In the genomic region with DNA sequence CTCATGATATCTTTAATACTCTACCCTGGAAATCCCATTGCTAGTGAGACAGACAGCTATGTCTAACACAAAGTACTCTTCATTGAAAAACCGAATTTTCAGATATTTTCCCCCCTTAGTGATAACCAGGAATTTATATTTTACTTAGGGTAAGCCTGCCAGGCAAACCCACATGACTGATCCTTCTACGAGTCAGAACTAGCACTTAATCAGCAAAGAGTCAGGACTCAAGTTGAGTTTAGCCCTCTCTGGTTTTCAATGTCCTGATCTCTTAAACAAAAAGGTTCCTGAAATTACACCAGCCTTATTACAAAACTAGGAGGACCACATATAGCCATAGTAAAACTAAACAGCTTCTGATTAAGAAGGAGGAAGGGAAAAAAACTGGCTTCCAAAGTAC, we compare ENCODE assay signal across 2 cellular contexts.
TF ChIP-seq lines count a peak whose summit lies in the region.

No MANE protein-coding gene starts in this region.

TF ChIP-seq in SK-N-SH, 30 proteins besides CTCF, POLR2A, EP300 and RAD21 (continued from another document):
- TF ChIP-seq, protein P1, sequence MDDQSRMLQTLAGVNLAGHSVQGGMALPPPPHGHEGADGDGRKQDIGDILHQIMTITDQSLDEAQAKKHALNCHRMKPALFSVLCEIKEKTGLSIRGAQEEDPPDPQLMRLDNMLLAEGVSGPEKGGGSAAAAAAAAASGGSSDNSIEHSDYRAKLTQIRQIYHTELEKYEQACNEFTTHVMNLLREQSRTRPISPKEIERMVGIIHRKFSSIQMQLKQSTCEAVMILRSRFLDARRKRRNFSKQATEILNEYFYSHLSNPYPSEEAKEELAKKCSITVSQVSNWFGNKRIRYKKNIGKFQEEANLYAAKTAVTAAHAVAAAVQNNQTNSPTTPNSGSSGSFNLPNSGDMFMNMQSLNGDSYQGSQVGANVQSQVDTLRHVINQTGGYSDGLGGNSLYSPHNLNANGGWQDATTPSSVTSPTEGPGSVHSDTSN (IDR thresholded peaks at IDR 0.05): no peak
- no peak for TF ChIP-seq NFIC (IDR thresholded peaks at IDR 0.05; ENCODE audit: borderline replicate concordance)

TF ChIP-seq in SK-N-SH treated with all-trans-retinoic acid at 6 μM for 48 hours, 23 proteins besides CTCF, POLR2A, EP300 and RAD21 (continued from another document):
- TF ChIP-seq TOX (CRISPR knock-in tag; IDR thresholded peaks at IDR 0.05; ENCODE audit: borderline replicate concordance): no peak
- no peak for TF ChIP-seq RARB (CRISPR knock-in tag; IDR thresholded peaks at IDR 0.05)
- TF ChIP-seq ZC3H10 (CRISPR knock-in tag; IDR thresholded peaks at IDR 0.05): no peak
- TF ChIP-seq, protein P2, sequence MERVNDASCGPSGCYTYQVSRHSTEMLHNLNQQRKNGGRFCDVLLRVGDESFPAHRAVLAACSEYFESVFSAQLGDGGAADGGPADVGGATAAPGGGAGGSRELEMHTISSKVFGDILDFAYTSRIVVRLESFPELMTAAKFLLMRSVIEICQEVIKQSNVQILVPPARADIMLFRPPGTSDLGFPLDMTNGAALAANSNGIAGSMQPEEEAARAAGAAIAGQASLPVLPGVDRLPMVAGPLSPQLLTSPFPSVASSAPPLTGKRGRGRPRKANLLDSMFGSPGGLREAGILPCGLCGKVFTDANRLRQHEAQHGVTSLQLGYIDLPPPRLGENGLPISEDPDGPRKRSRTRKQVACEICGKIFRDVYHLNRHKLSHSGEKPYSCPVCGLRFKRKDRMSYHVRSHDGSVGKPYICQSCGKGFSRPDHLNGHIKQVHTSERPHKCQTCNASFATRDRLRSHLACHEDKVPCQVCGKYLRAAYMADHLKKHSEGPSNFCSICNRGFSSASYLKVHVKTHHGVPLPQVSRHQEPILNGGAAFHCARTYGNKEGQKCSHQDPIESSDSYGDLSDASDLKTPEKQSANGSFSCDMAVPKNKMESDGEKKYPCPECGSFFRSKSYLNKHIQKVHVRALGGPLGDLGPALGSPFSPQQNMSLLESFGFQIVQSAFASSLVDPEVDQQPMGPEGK (CRISPR knock-in tag; IDR thresholded peaks at IDR 0.05; ENCODE audit: borderline replicate concordance): no peak
- TF ChIP-seq SNAI2 (CRISPR knock-in tag; IDR thresholded peaks at IDR 0.05): no peak
